Comparison of ENCODE assay signal across 1 cellular context in the genomic region with DNA sequence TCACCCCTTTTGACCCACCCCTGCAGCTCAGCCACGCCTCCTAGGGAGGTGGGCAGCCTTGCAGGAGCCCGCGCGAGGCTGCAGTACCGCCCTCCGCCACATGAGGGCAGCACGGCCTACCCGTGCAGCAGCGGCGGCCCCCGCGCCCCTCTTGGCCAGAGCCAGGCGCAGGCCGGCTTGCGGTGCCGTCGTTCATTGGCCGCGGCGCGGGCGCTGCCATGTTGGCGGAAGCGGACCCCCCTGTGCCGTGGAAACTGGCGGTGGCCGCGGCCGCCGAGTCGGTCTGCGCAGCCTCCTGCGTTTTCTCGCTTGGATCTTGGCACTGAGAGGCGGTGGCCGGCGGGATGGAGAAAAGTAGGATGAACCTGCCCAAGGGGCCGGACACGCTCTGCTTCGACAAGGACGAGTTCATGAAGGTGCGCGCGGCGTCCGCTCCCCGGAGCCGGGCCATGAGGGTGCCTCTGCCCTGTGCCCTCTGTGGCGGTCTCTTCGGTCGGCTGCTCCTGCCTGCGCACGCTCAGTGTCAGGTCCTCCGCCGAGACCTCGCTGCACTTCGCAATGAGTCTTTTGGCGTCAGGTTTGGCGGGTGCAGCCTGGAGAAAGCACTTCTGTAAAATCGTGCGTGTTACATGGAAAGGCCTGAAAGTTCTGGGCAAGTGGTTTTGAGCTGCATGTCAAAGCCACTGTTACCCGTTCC.
TF ChIP-seq lines count a peak whose summit lies in the region.

Gene COG2, plus strand, starts transcription at position 219 of the 697 bp plus-strand sequence. Its CDS starts 126 bp downstream, at position 345.

TF ChIP-seq in HepG2, 621 proteins besides CTCF, POLR2A, EP300 and RAD21 (continued from another document and continues in another):
- TF ChIP-seq ZNF513 (CRISPR knock-in tag; conservative IDR thresholded peaks at IDR 0.05): no peak
- TF ChIP-seq ZNF7 (CRISPR knock-in tag; IDR thresholded peaks at IDR 0.05): no peak
- peak; percentile 87 for TF ChIP-seq TARDBP (CRISPR knock-in tag; IDR thresholded peaks at IDR 0.05)
- no peak for TF ChIP-seq FOXK2 (IDR thresholded peaks at IDR 0.05)
- TF ChIP-seq MEIS2 (CRISPR knock-in tag; IDR thresholded peaks at IDR 0.05): peak; percentile 93
- no peak for TF ChIP-seq ZNF180 (CRISPR knock-in tag; IDR thresholded peaks at IDR 0.05; ENCODE audit: borderline replicate concordance, low read depth)
- TF ChIP-seq, protein P1, sequence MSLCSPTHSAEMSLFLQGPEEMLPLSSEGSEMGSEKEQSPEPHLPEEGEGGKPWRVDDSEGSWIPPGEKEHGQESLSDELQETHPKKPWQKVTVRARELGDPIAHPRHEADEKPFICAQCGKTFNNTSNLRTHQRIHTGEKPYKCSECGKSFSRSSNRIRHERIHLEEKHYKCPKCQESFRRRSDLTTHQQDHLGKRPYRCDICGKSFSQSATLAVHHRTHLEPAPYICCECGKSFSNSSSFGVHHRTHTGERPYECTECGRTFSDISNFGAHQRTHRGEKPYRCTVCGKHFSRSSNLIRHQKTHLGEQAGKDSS (CRISPR knock-in tag; IDR thresholded peaks at IDR 0.05; ENCODE audit: borderline replicate concordance, low read depth): peak; percentile 88; the same call in 1 of the 2 replicates
- no peak; the same call in 1 of the 2 replicates for TF ChIP-seq HMG20A (CRISPR knock-in tag; IDR thresholded peaks at IDR 0.05; ENCODE audit: borderline replicate concordance)
- TF ChIP-seq SMAD3 (CRISPR knock-in tag; IDR thresholded peaks at IDR 0.05): no peak
- no peak for TF ChIP-seq CREB1 (IDR thresholded peaks at IDR 0.05)
- no peak for TF ChIP-seq CREB1 (CRISPR knock-in tag; IDR thresholded peaks at IDR 0.05)
- TF ChIP-seq TMF1 (CRISPR knock-in tag; IDR thresholded peaks at IDR 0.05; ENCODE audit: low read depth): no peak
- TF ChIP-seq ZNF891 (CRISPR knock-in tag; IDR thresholded peaks at IDR 0.05): peak; percentile 72
- TF ChIP-seq ZNF496 (CRISPR knock-in tag; IDR thresholded peaks at IDR 0.05; ENCODE audit: insufficient replicate concordance): no peak
- TF ChIP-seq GTF3A (CRISPR knock-in tag; conservative IDR thresholded peaks at IDR 0.05): peak; percentile 58; the same call in 1 of the 2 replicates
- TF ChIP-seq ZFP90 (CRISPR knock-in tag; IDR thresholded peaks at IDR 0.05; ENCODE audit: borderline replicate concordance): peak; percentile 94
- TF ChIP-seq ZNF17 (CRISPR knock-in tag; IDR thresholded peaks at IDR 0.05): no peak
- TF ChIP-seq ZBTB4 (CRISPR knock-in tag; IDR thresholded peaks at IDR 0.05; ENCODE audit: borderline replicate concordance): no peak
- no peak for TF ChIP-seq ZFP82 (CRISPR knock-in tag; IDR thresholded peaks at IDR 0.05; ENCODE audit: borderline replicate concordance)
- TF ChIP-seq, protein P2, sequence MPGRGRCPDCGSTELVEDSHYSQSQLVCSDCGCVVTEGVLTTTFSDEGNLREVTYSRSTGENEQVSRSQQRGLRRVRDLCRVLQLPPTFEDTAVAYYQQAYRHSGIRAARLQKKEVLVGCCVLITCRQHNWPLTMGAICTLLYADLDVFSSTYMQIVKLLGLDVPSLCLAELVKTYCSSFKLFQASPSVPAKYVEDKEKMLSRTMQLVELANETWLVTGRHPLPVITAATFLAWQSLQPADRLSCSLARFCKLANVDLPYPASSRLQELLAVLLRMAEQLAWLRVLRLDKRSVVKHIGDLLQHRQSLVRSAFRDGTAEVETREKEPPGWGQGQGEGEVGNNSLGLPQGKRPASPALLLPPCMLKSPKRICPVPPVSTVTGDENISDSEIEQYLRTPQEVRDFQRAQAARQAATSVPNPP (CRISPR knock-in tag; IDR thresholded peaks at IDR 0.05): peak; percentile 19; the same call in 1 of the 2 replicates
- TF ChIP-seq GLMP (CRISPR knock-in tag; IDR thresholded peaks at IDR 0.05; ENCODE audit: borderline replicate concordance): no peak
- no peak for TF ChIP-seq MBNL3 (CRISPR knock-in tag; conservative IDR thresholded peaks at IDR 0.05)
- no peak; the same call in 1 of the 2 replicates for TF ChIP-seq ZNF629 (CRISPR knock-in tag; conservative IDR thresholded peaks at IDR 0.05)
- TF ChIP-seq ZNF329 (CRISPR knock-in tag; IDR thresholded peaks at IDR 0.05; ENCODE audit: low read depth): peak; percentile 50; the same call in 1 of the 2 replicates
- no peak for TF ChIP-seq ZBTB44 (CRISPR knock-in tag; IDR thresholded peaks at IDR 0.05)
- TF ChIP-seq, protein P3, sequence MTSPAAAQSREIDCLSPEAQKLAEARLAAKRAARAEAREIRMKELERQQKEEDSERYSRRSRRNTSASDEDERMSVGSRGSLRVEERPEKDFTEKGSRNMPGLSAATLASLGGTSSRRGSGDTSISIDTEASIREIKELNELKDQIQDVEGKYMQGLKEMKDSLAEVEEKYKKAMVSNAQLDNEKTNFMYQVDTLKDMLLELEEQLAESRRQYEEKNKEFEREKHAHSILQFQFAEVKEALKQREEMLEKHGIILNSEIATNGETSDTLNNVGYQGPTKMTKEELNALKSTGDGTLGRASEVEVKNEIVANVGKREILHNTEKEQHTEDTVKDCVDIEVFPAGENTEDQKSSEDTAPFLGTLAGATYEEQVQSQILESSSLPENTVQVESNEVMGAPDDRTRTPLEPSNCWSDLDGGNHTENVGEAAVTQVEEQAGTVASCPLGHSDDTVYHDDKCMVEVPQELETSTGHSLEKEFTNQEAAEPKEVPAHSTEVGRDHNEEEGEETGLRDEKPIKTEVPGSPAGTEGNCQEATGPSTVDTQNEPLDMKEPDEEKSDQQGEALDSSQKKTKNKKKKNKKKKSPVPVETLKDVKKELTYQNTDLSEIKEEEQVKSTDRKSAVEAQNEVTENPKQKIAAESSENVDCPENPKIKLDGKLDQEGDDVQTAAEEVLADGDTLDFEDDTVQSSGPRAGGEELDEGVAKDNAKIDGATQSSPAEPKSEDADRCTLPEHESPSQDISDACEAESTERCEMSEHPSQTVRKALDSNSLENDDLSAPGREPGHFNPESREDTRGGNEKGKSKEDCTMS (CRISPR knock-in tag; conservative IDR thresholded peaks at IDR 0.05): no peak
- 0 out of 2 replicates have a peak, but pooled peaks have one; percentile 61 for TF ChIP-seq NCOA1 (CRISPR knock-in tag; IDR thresholded peaks at IDR 0.05)
- TF ChIP-seq ZNF367 (CRISPR knock-in tag; IDR thresholded peaks at IDR 0.05; ENCODE audit: borderline replicate concordance): peak; percentile 71; the same call in 1 of the 2 replicates
- TF ChIP-seq REPIN1 (CRISPR knock-in tag; IDR thresholded peaks at IDR 0.05; ENCODE audit: borderline replicate concordance, low read depth): peak; percentile 94; the same call in 1 of the 2 replicates
- peak; percentile 86 for TF ChIP-seq KMT2B (CRISPR knock-in tag; IDR thresholded peaks at IDR 0.05)
- TF ChIP-seq CREBL2 (CRISPR knock-in tag; IDR thresholded peaks at IDR 0.05; ENCODE audit: borderline replicate concordance): no peak; the same call in 1 of the 2 replicates
- no peak for TF ChIP-seq ZNF34 (CRISPR knock-in tag; IDR thresholded peaks at IDR 0.05; ENCODE audit: borderline replicate concordance)
- peak; percentile 52 for TF ChIP-seq JUN (CRISPR knock-in tag; IDR thresholded peaks at IDR 0.05)
- TF ChIP-seq CCDC6 (CRISPR knock-in tag; IDR thresholded peaks at IDR 0.05): peak; percentile 87
- peak; percentile 91 for TF ChIP-seq ZNF256 (CRISPR knock-in tag; conservative IDR thresholded peaks at IDR 0.05)
- TF ChIP-seq PRDM10 (CRISPR knock-in tag; IDR thresholded peaks at IDR 0.05; ENCODE audit: low read depth): peak; percentile 84
- no peak; the same call in 1 of the 2 replicates for TF ChIP-seq FOXM1 (CRISPR knock-in tag; IDR thresholded peaks at IDR 0.05)
- peak; percentile 87 for TF ChIP-seq ZC3H13 (CRISPR knock-in tag; IDR thresholded peaks at IDR 0.05)
- peak; percentile 31; the same call in 1 of the 2 replicates for TF ChIP-seq NCOA2 (CRISPR knock-in tag; IDR thresholded peaks at IDR 0.05)
- TF ChIP-seq TFDP2 (CRISPR knock-in tag; IDR thresholded peaks at IDR 0.05): peak; percentile 80
- peak; percentile 48; the same call in 1 of the 2 replicates for TF ChIP-seq CEBPG (CRISPR knock-in tag; IDR thresholded peaks at IDR 0.05)
- TF ChIP-seq ZKSCAN8 (CRISPR knock-in tag; IDR thresholded peaks at IDR 0.05; ENCODE audit: borderline replicate concordance): peak; percentile 87; the same call in 1 of the 2 replicates
- 0 out of 2 replicates have a peak, but pooled peaks have one; percentile 40 for TF ChIP-seq PAWR (CRISPR knock-in tag; IDR thresholded peaks at IDR 0.05; ENCODE audit: borderline replicate concordance)
